In genomic region chr14:64465856-64466554, GRCh38 we compare ENCODE assay signal across 8 cellular contexts. TPM values are rescaled to one million over a fixed set of nuclear protein-coding genes. Genes with fewer than 3 reads are reported as not detected.
DNase-seq lines count a peak whose midpoint lies in the region; ATAC-seq and TF ChIP-seq lines count a peak whose summit lies in the region.

No MANE protein-coding gene starts in this region.

- peaks cover 43% of the 10 kb centered on the region for H3K4me1 Mint-ChIP-seq in activated T-cell treated with anti-CD3 and anti-CD28 coated beads, Interleukin-2, amount 50 U/mL, for 72 hours (ENCODE audit: low read depth)

- WGBS in sigmoid colon, 2 donors: 4 to 10% methylated on average over 14 of the region's 14 CpGs

- TF ChIP-seq EP300 in sigmoid colon (IDR thresholded peaks at IDR 0.05): no peak

- no peak for DNase-seq in activated T-cell treated with anti-CD3 and anti-CD28 coated beads, Interleukin-2, amount 50 U/mL, for 72 hours
- no peak for DNase-seq in activated T-cell treated with anti-CD3 and anti-CD28 coated beads for 4 hours
- peak; percentile 37 for DNase-seq in NCI-H1105 (lab: John Stamatoyannopoulos, UW)
- peak; percentile 77 for DNase-seq in astrocyte of the hippocampus (ENCODE audit: low read depth, low spot score)
- no peak for DNase-seq in sigmoid colon
- DNase-seq in activated CD4-positive, alpha-beta T cell treated with anti-CD3 and anti-CD28 coated beads for 1 hour: no peak

- no peak for TF ChIP-seq POLR2A in sigmoid colon (IDR thresholded peaks at IDR 0.05)

- peaks cover under 1 to 3% of the 10 kb centered on the region in 2 donors for H3K36me3 Mint-ChIP-seq in activated T-cell treated with anti-CD3 and anti-CD28 coated beads, Interleukin-2, amount 50 U/mL, for 72 hours (ENCODE audit: insufficient read depth in 2 of 2)

- no peak overlapping the region for H3K9ac ChIP-seq in iPS-15b (ENCODE audit: low read depth, low read length)

- H3K27ac Mint-ChIP-seq in activated T-cell treated with anti-CD3 and anti-CD28 coated beads, Interleukin-2, amount 50 U/mL, for 72 hours: peak overlapping the region; percentile 53

- H3K9me3 Mint-ChIP-seq in activated T-cell treated with anti-CD3 and anti-CD28 coated beads, Interleukin-2, amount 50 U/mL, for 72 hours: no peaks in the 10 kb centered on the region

- no peaks in the 10 kb centered on the region for H3K9me3 ChIP-seq in iPS-15b (ENCODE audit: control insufficient read depth, insufficient read depth, low read length)
- H3K9me3 ChIP-seq in sigmoid colon: no peaks in the 10 kb centered on the region

- H3K27me3 ChIP-seq in iPS-15b (ENCODE audit: control insufficient read depth, insufficient read depth, low read length) (peaks cover 7% of the 10 kb centered on the region), sigmoid colon (no peaks in the 10 kb centered on the region)

- H3K4me1 ChIP-seq in iPS-15b (ENCODE audit: control insufficient read depth, insufficient read depth, low read length): peaks cover 4% of the 10 kb centered on the region
- H3K4me1 ChIP-seq in sigmoid colon: peaks cover 0 to 14% (median 6%) of the 10 kb centered on the region in 4 donors

- ATAC-seq in activated T-cell treated with anti-CD3 and anti-CD28 coated beads, Interleukin-2, amount 50 U/mL, for 72 hours (replicated peaks in 1 of 2): no peak
- no peak for ATAC-seq in GM21367 (IDR thresholded peaks at IDR 0.05; ENCODE audit: unreplicated experiment)

- H3K27ac ChIP-seq in sigmoid colon: peak overlapping the region; percentile 72 to 80 (median 78)

- H3K4me3 ChIP-seq in iPS-15b (ENCODE audit: low read depth, low read length) (peak overlapping the region; percentile 66), sigmoid colon (peak overlapping the region; percentile 55 to 83 (median 74))

- intact Hi-C loops in sigmoid colon (cut with DNase I): loop anchor here (2.0 to 10.0 kb wide), 2 partner anchors 37 to 121 kb away; partner anchors contain the start of gene ZBTB25

- H3K27me3 Mint-ChIP-seq in activated T-cell treated with anti-CD3 and anti-CD28 coated beads, Interleukin-2, amount 50 U/mL, for 72 hours (ENCODE audit: low read depth): no peaks in the 10 kb centered on the region

- H3K4me3 Mint-ChIP-seq in activated T-cell treated with anti-CD3 and anti-CD28 coated beads, Interleukin-2, amount 50 U/mL, for 72 hours: peak overlapping the region; percentile 90 to 91

- H3K36me3 ChIP-seq in iPS-15b (ENCODE audit: control insufficient read depth, insufficient read depth, low read length) (no peaks in the 10 kb centered on the region), sigmoid colon (no peaks in the 10 kb centered on the region)

- peak in 3 of 4 experiments; percentile 28 to 44 (median 32) for TF ChIP-seq CTCF in sigmoid colon (IDR thresholded peaks at IDR 0.05)

RNA-seq across cellular contexts. Expression of gene AKAP5, which starts 0.7 kb away (rescaled TPM):
- 1 to 10 TPM; 1.2 to 1.9 TPM for total RNA-seq in activated T-cell treated with anti-CD3 and anti-CD28 coated beads, Interleukin-2, amount 50 U/mL, for 72 hours
- 1 to 10 TPM in 1 of 4 donors, under 1 TPM in 3; 0.33 to 1.7 (median 0.76) TPM for total RNA-seq in sigmoid colon
- polyA plus RNA-seq in sigmoid colon: 1 to 10 TPM; 2.0 to 7.2 (median 4.4) TPM

RNA-seq across cellular contexts. Expression of gene ZBTB25, which starts 37.6 kb away (rescaled TPM):
- total RNA-seq in activated T-cell treated with anti-CD3 and anti-CD28 coated beads, Interleukin-2, amount 50 U/mL, for 72 hours: 10 to 100 TPM; 30.4 to 31.3 TPM
- total RNA-seq in sigmoid colon: 10 to 100 TPM in 3 of 4 donors, 1 to 10 TPM in 1; 9.6 to 24.6 (median 11.8) TPM
- polyA plus RNA-seq in sigmoid colon: 1 to 10 TPM in 2 of 3 donors, under 1 TPM in 1; 0.69 to 5.0 (median 1.8) TPM

RNA-seq across cellular contexts. Expression of gene ZBTB1, which starts 38.6 kb away (rescaled TPM):
- 10 to 100 TPM; 46.9 to 49.5 TPM for total RNA-seq in activated T-cell treated with anti-CD3 and anti-CD28 coated beads, Interleukin-2, amount 50 U/mL, for 72 hours
- total RNA-seq in sigmoid colon: 10 to 100 TPM; 37.2 to 52.9 (median 45.3) TPM
- 10 to 100 TPM in 1 of 3 donors, 1 to 10 TPM in 2; 6.0 to 17.4 (median 9.6) TPM for polyA plus RNA-seq in sigmoid colon

Comparison
In these comparisons a context has a peak if more than half of its experiments do, and no peak if none do; other contexts are left out.
1. DNase-seq: peak in NCI-H1105 (single experiment) and astrocyte of the hippocampus (single experiment); none in activated T-cell treated with anti-CD3 and anti-CD28 coated beads, Interleukin-2, amount 50 U/mL, for 72 hours (0 of 2), activated T-cell treated with anti-CD3 and anti-CD28 coated beads for 4 hours (single experiment), sigmoid colon (single experiment) and activated CD4-positive, alpha-beta T cell treated with anti-CD3 and anti-CD28 coated beads for 1 hour (single experiment).